Comparison of ENCODE assay signal across 26 cellular contexts in the genomic region with DNA sequence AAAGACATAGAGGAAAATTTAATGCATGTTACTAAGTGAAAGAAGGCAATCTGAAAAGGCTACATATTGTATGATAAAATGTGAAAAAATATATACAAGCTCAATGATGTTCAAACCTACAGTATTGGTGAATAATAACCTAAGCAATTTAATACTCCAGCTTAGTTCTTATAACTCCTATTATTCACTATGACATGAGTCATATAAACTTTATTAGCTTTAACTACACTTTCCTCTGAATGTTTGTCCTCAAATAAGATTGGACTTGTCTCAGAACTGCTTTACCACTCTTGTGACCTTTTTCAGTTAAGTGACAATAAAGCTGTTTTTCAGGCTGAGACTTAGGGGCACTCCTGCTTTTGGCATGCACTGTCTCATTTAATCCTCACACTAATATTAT. TPM values are rescaled to one million over a fixed set of nuclear protein-coding genes. Genes with fewer than 3 reads are reported as not detected.
DNase-seq lines count a peak whose midpoint lies in the region; ATAC-seq and FAIRE-seq lines count a peak whose summit lies in the region.
"Had no signal": no experiment of that assay in that cellular context is flagged by ENCODE, and none has a peak within 500 bp of the region (broad histone marks: within the 10 kb centered on the region; RNA-seq: fewer than 3 reads in every experiment).

No MANE protein-coding gene starts in this region.

- no peak overlapping the region for H3K4me3 Mint-ChIP-seq in activated naive CD4-positive, alpha-beta T cell treated with anti-CD3 and anti-CD28 coated beads, Interleukin-2, amount 50 U/mL, for 24 hours
- H3K4me3 Mint-ChIP-seq in memory B cell = no peak overlapping the region
- no peak overlapping the region for H3K4me3 Mint-ChIP-seq in stimulated activated naive CD8-positive, alpha-beta T cell treated with anti-CD3 and anti-CD28 coated beads, Interleukin-15, amount 100 ng/mL, for 72 hours
- H3K4me3 Mint-ChIP-seq: activated CD4-positive, alpha-beta T cell treated with anti-CD3 and anti-CD28 coated beads, Interleukin-2, amount 10 ng/mL, durations not matched to agents 24 days and 14 days; IgD-negative memory B cell; naive thymus-derived CD4-positive, alpha-beta T cell; stimulated activated naive CD8-positive, alpha-beta T cell treated with anti-CD3 and anti-CD28 coated beads, Interleukin-15, Interleukin-2, amounts not matched to agents 100 ng/mL and 50 ng/mL, for 24 hours; T-cell had no signal

- peaks cover 6% of the 10 kb centered on the region for H3K36me3 ChIP-seq in adipocyte (ENCODE audit: control insufficient read depth, insufficient read depth, low read length, severe bottlenecking)
- H3K36me3 ChIP-seq: cardiac muscle cell had no signal

- peaks cover 29% of the 10 kb centered on the region for H3K4me1 Mint-ChIP-seq in activated naive CD4-positive, alpha-beta T cell treated with anti-CD3 and anti-CD28 coated beads, Interleukin-2, amount 50 U/mL, for 24 hours
- H3K4me1 Mint-ChIP-seq in memory B cell = peaks cover 4% of the 10 kb centered on the region
- peaks cover 13% of the 10 kb centered on the region for H3K4me1 Mint-ChIP-seq in stimulated activated naive CD8-positive, alpha-beta T cell treated with anti-CD3 and anti-CD28 coated beads, Interleukin-15, amount 100 ng/mL, for 72 hours

- peaks cover 6% of the 10 kb centered on the region for H3K36me3 Mint-ChIP-seq in activated naive CD4-positive, alpha-beta T cell treated with anti-CD3 and anti-CD28 coated beads, Interleukin-2, amount 50 U/mL, for 24 hours
- peaks cover 14% of the 10 kb centered on the region for H3K36me3 Mint-ChIP-seq in memory B cell

- peaks cover 27% of the 10 kb centered on the region for H3K4me1 ChIP-seq in adipocyte (ENCODE audit: control insufficient read depth, insufficient read depth, low read length)
- H3K4me1 ChIP-seq: BLaER1 had no signal

- H3K4me3 ChIP-seq in adipocyte (ENCODE audit: low read length) = no peak overlapping the region
- H3K4me3 ChIP-seq: BLaER1, cardiac muscle cell had no signal

- FAIRE-seq in RCC 7860 (lab: Jason Lieb, UNC) = no peak
- FAIRE-seq: A204.1, endothelial cell of umbilical vein, urothelium cell line had no signal

- peak overlapping the region; percentile 2 for H3K27ac ChIP-seq in temporal lobe (ENCODE audit: low read depth, low read length)
- H3K27ac ChIP-seq: BLaER1, cardiac muscle cell had no signal

- no peaks in the 10 kb centered on the region for H3K9me3 ChIP-seq in adipocyte (ENCODE audit: control insufficient read depth, low read length)

- no peak for DNase-seq in activated naive CD4-positive, alpha-beta T cell (lab: John Stamatoyannopoulos, UW)
- DNase-seq in adipocyte (ENCODE audit: low read depth) (no peak), memory B cell (ENCODE audit: low spot score in 2 of 2) (no peak), RCC 7860 (ENCODE audit: low spot score) (no peak)
- no peak for DNase-seq in stimulated activated naive CD8-positive, alpha-beta T cell treated with anti-CD3 and anti-CD28 coated beads, Interleukin-15, amount 100 ng/mL, for 72 hours
- DNase-seq: activated CD4-positive, alpha-beta T cell treated with anti-CD3 and anti-CD28 coated beads, Interleukin-2, amount 10 ng/mL, durations not matched to agents 24 days and 14 days; dermis blood vessel endothelial cell; foreskin fibroblast; GF-D8; kidney glomerular epithelial cell; mesenchymal stem cell; naive thymus-derived CD4-positive, alpha-beta T cell; NCI-H1436 treated with DMSO at 0.1 percent for 48 hours; SHP77; stimulated activated CD4-positive, alpha-beta T cell treated with anti-CD3 and anti-CD28 coated beads, Interleukin-2, amount 100 ng/mL, for 24 hours; T-cell had no signal

- ATAC-seq in memory B cell (ENCODE audit: low read depth) (no peak), GM21515 (IDR thresholded peaks at IDR 0.05; ENCODE audit: unreplicated experiment) (no peak)
- no peak for ATAC-seq in stimulated activated naive CD8-positive, alpha-beta T cell treated with anti-CD3 and anti-CD28 coated beads, Interleukin-15, amount 100 ng/mL, for 72 hours
- ATAC-seq: naive thymus-derived CD4-positive, alpha-beta T cell; T-cell had no signal

- peak overlapping the region; percentile 40 for H3K9ac ChIP-seq in adipocyte (ENCODE audit: low read length)
- H3K9ac ChIP-seq: BLaER1 had no signal

- no peaks in the 10 kb centered on the region for H3K27me3 ChIP-seq in adipocyte (replicated peaks; ENCODE audit: control insufficient read depth, insufficient read depth, low read length)
- H3K27me3 ChIP-seq: BLaER1, cardiac muscle cell had no signal

- H3K27ac Mint-ChIP-seq in activated naive CD4-positive, alpha-beta T cell treated with anti-CD3 and anti-CD28 coated beads, Interleukin-2, amount 50 U/mL, for 24 hours = peak overlapping the region; percentile 30
- peak overlapping the region; percentile 68 for H3K27ac Mint-ChIP-seq in memory B cell
- H3K27ac Mint-ChIP-seq in stimulated activated naive CD8-positive, alpha-beta T cell treated with anti-CD3 and anti-CD28 coated beads, Interleukin-15, amount 100 ng/mL, for 72 hours = no peak overlapping the region
- H3K27ac Mint-ChIP-seq: activated CD4-positive, alpha-beta T cell treated with anti-CD3 and anti-CD28 coated beads, Interleukin-2, amount 10 ng/mL, durations not matched to agents 24 days and 14 days; stimulated activated naive CD8-positive, alpha-beta T cell treated with anti-CD3 and anti-CD28 coated beads, Interleukin-15, Interleukin-2, amounts not matched to agents 100 ng/mL and 50 ng/mL, for 24 hours; T-cell had no signal

- H3K9me3 Mint-ChIP-seq in activated naive CD4-positive, alpha-beta T cell treated with anti-CD3 and anti-CD28 coated beads, Interleukin-2, amount 50 U/mL, for 24 hours = no peaks in the 10 kb centered on the region
- no peaks in the 10 kb centered on the region for H3K9me3 Mint-ChIP-seq in memory B cell
- no peaks in the 10 kb centered on the region for H3K9me3 Mint-ChIP-seq in stimulated activated naive CD8-positive, alpha-beta T cell treated with anti-CD3 and anti-CD28 coated beads, Interleukin-15, amount 100 ng/mL, for 72 hours
- H3K9me3 Mint-ChIP-seq: activated CD4-positive, alpha-beta T cell treated with anti-CD3 and anti-CD28 coated beads, Interleukin-2, amount 10 ng/mL, durations not matched to agents 24 days and 14 days; IgD-negative memory B cell; naive thymus-derived CD4-positive, alpha-beta T cell; stimulated activated naive CD8-positive, alpha-beta T cell treated with anti-CD3 and anti-CD28 coated beads, Interleukin-15, Interleukin-2, amounts not matched to agents 100 ng/mL and 50 ng/mL, for 24 hours; T-cell had no signal

- no peaks in the 10 kb centered on the region for H3K27me3 Mint-ChIP-seq in activated naive CD4-positive, alpha-beta T cell treated with anti-CD3 and anti-CD28 coated beads, Interleukin-2, amount 50 U/mL, for 24 hours
- H3K27me3 Mint-ChIP-seq in memory B cell = no peaks in the 10 kb centered on the region
- no peaks in the 10 kb centered on the region for H3K27me3 Mint-ChIP-seq in stimulated activated naive CD8-positive, alpha-beta T cell treated with anti-CD3 and anti-CD28 coated beads, Interleukin-15, amount 100 ng/mL, for 72 hours
- H3K27me3 Mint-ChIP-seq: activated CD4-positive, alpha-beta T cell treated with anti-CD3 and anti-CD28 coated beads, Interleukin-2, amount 10 ng/mL, durations not matched to agents 24 days and 14 days; IgD-negative memory B cell; naive thymus-derived CD4-positive, alpha-beta T cell; stimulated activated naive CD8-positive, alpha-beta T cell treated with anti-CD3 and anti-CD28 coated beads, Interleukin-15, Interleukin-2, amounts not matched to agents 100 ng/mL and 50 ng/mL, for 24 hours; T-cell had no signal

RNA-seq across cellular contexts. Expression of a gene that starts 50.9 kb away (rescaled TPM):
- 25.6 TPM for total RNA-seq in temporal lobe

RNA-seq across cellular contexts. Expression of a gene that starts 51.1 kb away (rescaled TPM):
- total RNA-seq in temporal lobe = 13.8 TPM

Comparison
In these comparisons a context has a peak if more than half of its experiments do, and no peak if none do; other contexts are left out.
1. H3K27ac Mint-ChIP-seq: peak in activated naive CD4-positive, alpha-beta T cell treated with anti-CD3 and anti-CD28 coated beads, Interleukin-2, amount 50 U/mL, for 24 hours (single experiment) and memory B cell (single experiment); none in stimulated activated naive CD8-positive, alpha-beta T cell treated with anti-CD3 and anti-CD28 coated beads, Interleukin-15, amount 100 ng/mL, for 72 hours (0 of 2).